Comparison of ENCODE assay signal across 28 cellular contexts in genomic region chr1:113581323-113581722, GRCh38.
"Had no signal": no experiment of that assay in that cellular context is flagged by ENCODE, and none has a peak within 500 bp of the region (broad histone marks: within the 10 kb centered on the region; RNA-seq: fewer than 3 reads in every experiment).

No MANE protein-coding gene starts in this region.

- H3K4me1 ChIP-seq: pancreas, psoas muscle, right lobe of liver, suprapubic skin, testis, upper lobe of left lung had no signal

- H3K27ac Mint-ChIP-seq: naive thymus-derived CD4-positive, alpha-beta T cell; natural killer cell; nephron; stimulated activated memory B cell treated with anti-CD40 and anti-IgM and Interleukin-4, amounts not matched to agents 10 μg/mL and 1 μg/mL and 100 μg/mL, for 72 hours; stimulated activated naive CD8-positive, alpha-beta T cell treated with anti-CD3 and anti-CD28 coated beads, Interleukin-15, amount 100 ng/mL, for 72 hours had no signal

- DNase-seq: naive thymus-derived CD4-positive, alpha-beta T cell; natural killer cell; nucleus accumbens; pancreas; psoas muscle; right cardiac atrium; right lobe of liver; sigmoid colon; small intestine; stimulated activated CD4-positive, alpha-beta T cell treated with anti-CD3 and anti-CD28 coated beads, Interleukin-15, amount 100 ng/mL, for 24 hours; stimulated activated CD4-positive, alpha-beta T cell treated with anti-CD3 and anti-CD28 coated beads, Interleukin-2, amount 100 ng/mL, for 24 hours; stimulated activated CD4-positive, alpha-beta T cell treated with anti-CD3 and anti-CD28 coated beads, Interleukin-4, amount 100 ng/mL, for 1 hour; stimulated activated CD4-positive, alpha-beta T cell treated with anti-CD3 and anti-CD28 coated beads, Interleukin-4, amount 100 ng/mL, for 4 hours; stimulated activated CD8-positive, alpha-beta memory T cell treated with anti-CD3 and anti-CD28 coated beads, Interleukin-4, amount 100 ng/mL, for 48 hours; stimulated activated naive CD4-positive, alpha-beta T cell; stimulated activated naive CD8-positive, alpha-beta T cell treated with anti-CD3 and anti-CD28 coated beads, Interleukin-15, amount 100 ng/mL, for 72 hours; stimulated activated naive CD8-positive, alpha-beta T cell treated with anti-CD3 and anti-CD28 coated beads, Interleukin-15, Interleukin-2, amounts not matched to agents 100 U/mL and 50 U/mL, for 24 hours; substantia nigra; testis; trophoblast cell; upper lobe of left lung had no signal

- H3K27ac ChIP-seq: neutrophil, pancreas, psoas muscle, right lobe of liver, sigmoid colon, suprapubic skin, testis, tibial nerve, upper lobe of left lung had no signal

- FAIRE-seq: pancreas, small intestine, urothelium cell line had no signal

- H3K4me3 Mint-ChIP-seq: naive thymus-derived CD4-positive, alpha-beta T cell; natural killer cell; nephron; neural crest cell; stimulated activated memory B cell treated with anti-CD40 and anti-IgM and Interleukin-4, amounts not matched to agents 10 μg/mL and 1 μg/mL and 100 μg/mL, for 72 hours; stimulated activated naive CD8-positive, alpha-beta T cell treated with anti-CD3 and anti-CD28 coated beads, Interleukin-15, amount 100 ng/mL, for 72 hours had no signal

- H3K4me1 Mint-ChIP-seq: naive thymus-derived CD4-positive, alpha-beta T cell; natural killer cell; nephron; stimulated activated memory B cell treated with anti-CD40 and anti-IgM and Interleukin-4, amounts not matched to agents 10 μg/mL and 1 μg/mL and 100 μg/mL, for 72 hours; stimulated activated naive CD8-positive, alpha-beta T cell treated with anti-CD3 and anti-CD28 coated beads, Interleukin-15, amount 100 ng/mL, for 72 hours had no signal

- H3K27me3 Mint-ChIP-seq: naive thymus-derived CD4-positive, alpha-beta T cell; stimulated activated memory B cell treated with anti-CD40 and anti-IgM and Interleukin-4, amounts not matched to agents 10 μg/mL and 1 μg/mL and 100 μg/mL, for 72 hours; stimulated activated naive CD8-positive, alpha-beta T cell treated with anti-CD3 and anti-CD28 coated beads, Interleukin-15, amount 100 ng/mL, for 72 hours had no signal

- H3K9me3 Mint-ChIP-seq: natural killer cell; nephron; neural crest cell; stimulated activated memory B cell treated with anti-CD40 and anti-IgM and Interleukin-4, amounts not matched to agents 10 μg/mL and 1 μg/mL and 100 μg/mL, for 72 hours; stimulated activated naive CD8-positive, alpha-beta T cell treated with anti-CD3 and anti-CD28 coated beads, Interleukin-15, amount 100 ng/mL, for 72 hours had no signal

- H3K36me3 ChIP-seq: neutrophil, pancreas, right lobe of liver, sigmoid colon, suprapubic skin had no signal

- H3K4me3 ChIP-seq: pancreas, psoas muscle, right lobe of liver, sigmoid colon, suprapubic skin, testis, tibial nerve, upper lobe of left lung had no signal

- H3K36me3 Mint-ChIP-seq: natural killer cell; stimulated activated memory B cell treated with anti-CD40 and anti-IgM and Interleukin-4, amounts not matched to agents 10 μg/mL and 1 μg/mL and 100 μg/mL, for 72 hours had no signal

- H3K9me3 ChIP-seq: neutrophil, pancreas, psoas muscle, right lobe of liver, sigmoid colon, suprapubic skin, testis, tibial nerve, upper lobe of left lung had no signal

- H3K27me3 ChIP-seq: neutrophil, pancreas, right lobe of liver, sigmoid colon, suprapubic skin, testis, tibial nerve, upper lobe of left lung had no signal
